Comparison of ENCODE assay signal across 11 cellular contexts in the genomic region with DNA sequence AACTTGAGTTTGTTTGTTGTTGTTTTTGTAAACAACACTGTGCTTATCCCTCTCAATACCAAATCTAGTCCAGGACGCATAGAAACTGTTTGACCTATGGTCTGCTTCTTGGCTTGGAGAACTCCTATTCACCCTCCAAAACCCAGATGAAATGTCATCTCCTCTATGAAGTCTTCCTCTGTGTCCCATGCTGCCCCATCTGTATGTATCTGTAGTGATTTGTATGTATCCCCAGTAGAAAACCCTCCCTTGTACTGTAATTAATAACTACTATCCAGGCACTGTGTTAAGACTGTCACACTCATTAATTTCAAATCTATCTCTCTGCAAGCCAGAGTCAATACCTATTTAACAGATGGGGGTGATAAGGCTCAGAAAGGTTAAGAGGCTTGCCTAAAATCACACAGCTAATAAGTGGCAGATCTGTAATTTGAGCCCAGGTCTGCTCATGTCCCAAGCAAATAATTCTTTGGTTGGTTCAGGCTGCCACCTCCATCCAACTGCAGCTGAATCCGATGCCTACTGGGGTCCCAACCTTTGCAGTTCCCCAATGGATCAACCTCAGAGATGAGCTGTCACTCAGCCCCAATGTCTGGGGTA. TPM values are rescaled to one million over a fixed set of nuclear protein-coding genes. Genes with fewer than 3 reads are reported as not detected.
DNase-seq lines count a peak whose midpoint lies in the region; ATAC-seq, FAIRE-seq and TF ChIP-seq lines count a peak whose summit lies in the region.
"Had no signal": no experiment of that assay in that cellular context is flagged by ENCODE, and none has a peak within 500 bp of the region (broad histone marks: within the 10 kb centered on the region; RNA-seq: fewer than 3 reads in every experiment).

No MANE protein-coding gene starts in this region.

- H2BK12ac ChIP-seq in mesenchymal stem cell (ENCODE audit: low read length in 2 of 2) = no peak overlapping the region

- H3K27me3 ChIP-seq in HUES64 (ENCODE audit: insufficient read depth, low read length) (no peaks in the 10 kb centered on the region), ascending aorta (no peaks in the 10 kb centered on the region), mesenchymal stem cell (ENCODE audit: control insufficient read depth in 1 of 2, insufficient read depth in 1 of 2, low read length in 2 of 2) (no peaks in the 10 kb centered on the region), subcutaneous abdominal adipose tissue (ENCODE audit: control insufficient read depth in 5 of 5, insufficient read depth in 4 of 5, low read length in 5 of 5) (no peaks in the 10 kb centered on the region)

- no peak overlapping the region for H2AFZ ChIP-seq in mesenchymal stem cell (ENCODE audit: low read depth, low read length)

- H2BK15ac ChIP-seq in mesenchymal stem cell (ENCODE audit: low read depth, poor library complexity, severe bottlenecking) = no peak overlapping the region

- H3K9ac ChIP-seq in HUES64 (ENCODE audit: low read depth, low read length) = peak overlapping the region; percentile 46; the same call in 1 of the 2 replicates
- peak overlapping the region; percentile 42 for H3K9ac ChIP-seq in mesenchymal stem cell (ENCODE audit: low read length)
- H3K9ac ChIP-seq in subcutaneous abdominal adipose tissue (ENCODE audit: low read length in 5 of 5) = peak overlapping the region in 2 of 5 donors; percentile 16 to 29

- H2BK120ac ChIP-seq in mesenchymal stem cell (ENCODE audit: low read depth, low read length) = no peak overlapping the region

- H3K4me1 ChIP-seq in HUES64 (ENCODE audit: insufficient read depth, low read length) = peaks cover 36% of the 10 kb centered on the region
- H3K4me1 ChIP-seq in ascending aorta = peaks cover 27 to 82% of the 10 kb centered on the region in 2 donors
- H3K4me1 ChIP-seq in mesenchymal stem cell (ENCODE audit: control insufficient read depth, insufficient read depth, low read depth, low read length) = peaks cover 35% of the 10 kb centered on the region
- peaks cover 26 to 77% (median 67%) of the 10 kb centered on the region in 5 donors for H3K4me1 ChIP-seq in subcutaneous abdominal adipose tissue (ENCODE audit: control insufficient read depth in 5 of 5, insufficient read depth in 5 of 5, low read length in 5 of 5)

- TF ChIP-seq CTCF in ascending aorta (IDR thresholded peaks at IDR 0.05) = no peak

- H3K36me3 ChIP-seq in HUES64 (ENCODE audit: insufficient read depth, low read length) = no peaks in the 10 kb centered on the region
- H3K36me3 ChIP-seq in ascending aorta = no peaks in the 10 kb centered on the region
- H3K36me3 ChIP-seq in mesenchymal stem cell (ENCODE audit: control insufficient read depth in 1 of 2, insufficient read depth in 2 of 2, low read depth in 1 of 2, low read length in 2 of 2) = peaks cover 0 to 6% of the 10 kb centered on the region in 2 experiments
- no peaks in the 10 kb centered on the region for H3K36me3 ChIP-seq in subcutaneous abdominal adipose tissue (ENCODE audit: control insufficient read depth in 5 of 5, insufficient read depth in 5 of 5, low read length in 5 of 5)

- H4K91ac ChIP-seq in mesenchymal stem cell (ENCODE audit: low read length) = peak overlapping the region; percentile 84

- H3K4me3 ChIP-seq in HUES64 (ENCODE audit: low read length) = no peak overlapping the region
- H3K4me3 ChIP-seq in ascending aorta = no peak overlapping the region
- H3K4me3 ChIP-seq in mesenchymal stem cell (ENCODE audit: insufficient read depth in 1 of 2, low read depth in 1 of 2, low read length in 2 of 2) = no peak overlapping the region
- H3K4me3 ChIP-seq in subcutaneous abdominal adipose tissue (ENCODE audit: low read depth in 1 of 5, low read length in 5 of 5) = no peak overlapping the region

- H4K8ac ChIP-seq in mesenchymal stem cell (ENCODE audit: low read length) = no peak overlapping the region

- H3K4me2 ChIP-seq in mesenchymal stem cell (ENCODE audit: low read length, poor library complexity, severe bottlenecking) = no peak overlapping the region

- no peak overlapping the region for H3K23ac ChIP-seq in mesenchymal stem cell (ENCODE audit: low read length in 2 of 2)

- no peak for DNase-seq in ascending aorta (ENCODE audit: low spot score in 2 of 2)
- no peak for DNase-seq in mesenchymal stem cell
- DNase-seq in RCC 7860 (ENCODE audit: low spot score) = no peak
- DNase-seq in left lobe of liver (ENCODE audit: low spot score) = no peak
- DNase-seq: activated naive CD4-positive, alpha-beta T cell treated with anti-CD3 and anti-CD28 coated beads, Interleukin-2, amount 50 U/mL, for 16 hours; GOT3; midbrain had no signal

- 90% methylated on average over 2 of the region's 2 CpGs for WGBS in HUES64
- 86% methylated on average over 2 of the region's 2 CpGs for WGBS in mesenchymal stem cell

- no peak overlapping the region for H2AK5ac ChIP-seq in mesenchymal stem cell (ENCODE audit: low read length, severe bottlenecking)

- no peak for FAIRE-seq in RCC 7860 (lab: Jason Lieb, UNC)

- peaks cover 42% of the 10 kb centered on the region for H3K79me1 ChIP-seq in mesenchymal stem cell (replicated peaks; ENCODE audit: low read length, poor library complexity, severe bottlenecking)

- ATAC-seq in HG03520 (IDR thresholded peaks at IDR 0.05; ENCODE audit: unreplicated experiment) (no peak), left lobe of liver (no peak)

- H3K9me3 ChIP-seq in HUES64 (ENCODE audit: insufficient read depth, low read depth, low read length) (no peaks in the 10 kb centered on the region), ascending aorta (no peaks in the 10 kb centered on the region), mesenchymal stem cell (ENCODE audit: control insufficient read depth, low read length) (no peaks in the 10 kb centered on the region), subcutaneous abdominal adipose tissue (ENCODE audit: control insufficient read depth in 5 of 5, low read length in 5 of 5) (peaks cover 0 to 4% (median 0%) of the 10 kb centered on the region in 5 donors)

- no peak overlapping the region for H3K14ac ChIP-seq in mesenchymal stem cell (ENCODE audit: low read length in 2 of 2)

- H3K18ac ChIP-seq in mesenchymal stem cell (ENCODE audit: low read depth in 1 of 2, low read length in 2 of 2) = peak overlapping the region in 1 of 2 experiments; percentile 3

- no peak overlapping the region for H2BK5ac ChIP-seq in mesenchymal stem cell (ENCODE audit: low read depth, low read length, poor library complexity, severe bottlenecking)

- H3K27ac ChIP-seq in HUES64 (ENCODE audit: low read depth, low read length) (peak overlapping the region; percentile 69), ascending aorta (peak overlapping the region; percentile 94 to 97), mesenchymal stem cell (ENCODE audit: low read length, poor library complexity, severe bottlenecking) (no peak overlapping the region), subcutaneous abdominal adipose tissue (ENCODE audit: low read depth, low read length) (peak overlapping the region; percentile 90)
- H3K27ac ChIP-seq: C4-2B had no signal

- H3K4ac ChIP-seq in mesenchymal stem cell (ENCODE audit: low read depth in 1 of 2, low read length in 2 of 2) = peak overlapping the region in 1 of 2 experiments; percentile 81

- intact Hi-C loops in ascending aorta (cut with DNase I) = no loop called here

RNA-seq across cellular contexts. Expression of gene ECE1, which starts 24.6 kb away (rescaled TPM):
- 29.4 TPM for polyA plus RNA-seq in HUES64 (2013, experiment 1 of 2)
- 36.1 TPM for polyA plus RNA-seq in HUES64 (2013, experiment 2 of 2)
- total RNA-seq in ascending aorta (336 TPM), left lobe of liver (58.0 TPM)
- polyA plus RNA-seq in mesenchymal stem cell (2013, experiment 1 of 2) = 229 TPM
- polyA plus RNA-seq in mesenchymal stem cell (2013, experiment 2 of 2) = 222 TPM
